ENCODE assay signal across 8 cellular contexts in genomic region chr16:495127-495748, GRCh38. TPM values are rescaled to one million over a fixed set of nuclear protein-coding genes. Genes with fewer than 3 reads are reported as not detected.
A peak's percentile ranks its signal among the peaks of the same experiment; 100 is the strongest.
DNase-seq lines count a peak whose midpoint lies in the region; ATAC-seq and TF ChIP-seq lines count a peak whose summit lies in the region.

No MANE protein-coding gene starts in this region.

- H3K36me3 ChIP-seq in HEK293 (ENCODE audit: control insufficient read depth in 2 of 2, insufficient read depth in 1 of 2, low read length in 2 of 2), result peaks cover 3 to 44% of the 10 kb centered on the region in 2 experiments; a peak in 2 of 3 replicates

- DNase-seq in NCI-H748 (lab: John Stamatoyannopoulos, UW; ENCODE audit: unreplicated experiment) (peak; percentile 25), NCI-H748 treated with DMSO at 0.1 percent for 48 hours (lab: John Stamatoyannopoulos, UW) (no peak), foreskin keratinocyte (peak in 1 of 2 donors; percentile 28)
- DNase-seq in T-helper 2 cell treated with Interferon-gamma antibody and Interleukin-4, amounts not matched to agents 5 μg/mL and 100 μg/mL, for 36 hours (ENCODE audit: low spot score), result peak; percentile 12
- peak; percentile 30 to 36 for DNase-seq in stimulated activated naive CD8-positive, alpha-beta T cell treated with anti-CD3 and anti-CD28 coated beads, Interleukin-15, amount 100 ng/mL, for 72 hours
- DNase-seq in stimulated activated CD4-positive, alpha-beta T cell treated with anti-CD3 and anti-CD28 coated beads, Interleukin-4, amount 100 ng/mL, for 24 hours, result no peak

- CTCF ChIA-PET in HEK293 (lab: Yijun Ruan, JAX), result interaction anchor here (0.6 to 1.8 kb wide), 9 partner anchors 19 to 430 kb away, joined by 3 to 7 read pairs (median 3); partner anchors contain the start of gene RAB11FIP3

- POLR2A ChIA-PET in HEK293 (lab: Yijun Ruan, JAX), result no interaction called here

- no peak overlapping the region for H3K27ac Mint-ChIP-seq in T-helper 2 cell treated with Interferon-gamma antibody and Interleukin-4, amounts not matched to agents 5 μg/mL and 100 μg/mL, for 36 hours
- no peak overlapping the region for H3K27ac Mint-ChIP-seq in stimulated activated naive CD8-positive, alpha-beta T cell treated with anti-CD3 and anti-CD28 coated beads, Interleukin-15, amount 100 ng/mL, for 72 hours

- no peaks in the 10 kb centered on the region for H3K9me3 Mint-ChIP-seq in T-helper 2 cell treated with Interferon-gamma antibody and Interleukin-4, amounts not matched to agents 5 μg/mL and 100 μg/mL, for 36 hours
- no peaks in the 10 kb centered on the region for H3K9me3 Mint-ChIP-seq in stimulated activated naive CD8-positive, alpha-beta T cell treated with anti-CD3 and anti-CD28 coated beads, Interleukin-15, amount 100 ng/mL, for 72 hours

- no peaks in the 10 kb centered on the region for H3K4me1 Mint-ChIP-seq in T-helper 2 cell treated with Interferon-gamma antibody and Interleukin-4, amounts not matched to agents 5 μg/mL and 100 μg/mL, for 36 hours (ENCODE audit: low read depth)
- H3K4me1 Mint-ChIP-seq in stimulated activated naive CD8-positive, alpha-beta T cell treated with anti-CD3 and anti-CD28 coated beads, Interleukin-15, amount 100 ng/mL, for 72 hours, result peaks cover 10% of the 10 kb centered on the region

- no peaks in the 10 kb centered on the region for H3K27me3 ChIP-seq in foreskin keratinocyte

- H3K27me3 Mint-ChIP-seq in T-helper 2 cell treated with Interferon-gamma antibody and Interleukin-4, amounts not matched to agents 5 μg/mL and 100 μg/mL, for 36 hours (ENCODE audit: low read depth), result no peaks in the 10 kb centered on the region
- no peaks in the 10 kb centered on the region for H3K27me3 Mint-ChIP-seq in stimulated activated naive CD8-positive, alpha-beta T cell treated with anti-CD3 and anti-CD28 coated beads, Interleukin-15, amount 100 ng/mL, for 72 hours

- H3K4me3 Mint-ChIP-seq in T-helper 2 cell treated with Interferon-gamma antibody and Interleukin-4, amounts not matched to agents 5 μg/mL and 100 μg/mL, for 36 hours, result no peak overlapping the region
- H3K4me3 Mint-ChIP-seq in stimulated activated naive CD8-positive, alpha-beta T cell treated with anti-CD3 and anti-CD28 coated beads, Interleukin-15, amount 100 ng/mL, for 72 hours, result no peak overlapping the region

- peak; percentile 32; the same call in 1 of the 2 replicates for TF ChIP-seq CTCF in HEK293 (tag by site-specific recombination; IDR thresholded peaks at IDR 0.05)
- peak; percentile 61 for TF ChIP-seq CTCF in foreskin keratinocyte (conservative IDR thresholded peaks at IDR 0.05)

- no peaks in the 10 kb centered on the region for H3K9me3 ChIP-seq in HEK293 (ENCODE audit: control insufficient read depth, insufficient read depth, low read depth, low read length)

- no peaks in the 10 kb centered on the region for H3K36me3 Mint-ChIP-seq in T-helper 2 cell treated with Interferon-gamma antibody and Interleukin-4, amounts not matched to agents 5 μg/mL and 100 μg/mL, for 36 hours (ENCODE audit: low read depth)

- no peak overlapping the region for H3K4me3 ChIP-seq in HEK293 (ENCODE audit: low read depth, low read length)

- H3K27ac ChIP-seq in HEK293 (ENCODE audit: extremely low read depth, low read depth, low read length), result no peak overlapping the region
- no peak overlapping the region for H3K27ac ChIP-seq in foreskin keratinocyte

- no peaks in the 10 kb centered on the region for H3K4me1 ChIP-seq in HEK293 (ENCODE audit: control insufficient read depth, insufficient read depth, low read length)
- no peaks in the 10 kb centered on the region for H3K4me1 ChIP-seq in foreskin keratinocyte

- ATAC-seq in foreskin keratinocyte (peak; percentile 53), GM18909 (IDR thresholded peaks at IDR 0.05; ENCODE audit: poor library complexity, unreplicated experiment) (no peak)
- ATAC-seq in stimulated activated naive CD8-positive, alpha-beta T cell treated with anti-CD3 and anti-CD28 coated beads, Interleukin-15, amount 100 ng/mL, for 72 hours, result peak; percentile 81

TF ChIP-seq in HEK293, 187 proteins besides CTCF, POLR2A, EP300 and RAD21 (continues in another document):
- no peak for TF ChIP-seq ZBTB1 (tag by site-specific recombination; IDR thresholded peaks at IDR 0.05)
- no peak for TF ChIP-seq BCL11B (tag by site-specific recombination; IDR thresholded peaks at IDR 0.05; ENCODE audit: low read depth)
- no peak for TF ChIP-seq ZNF639 (tag by site-specific recombination; IDR thresholded peaks at IDR 0.05)
- TF ChIP-seq ZNF394 (tag by site-specific recombination; IDR thresholded peaks at IDR 0.05; ENCODE audit: borderline replicate concordance), result no peak
- TF ChIP-seq ZNF558 (tag by site-specific recombination; IDR thresholded peaks at IDR 0.05), result no peak
- TF ChIP-seq PRDM6 (tag by site-specific recombination; IDR thresholded peaks at IDR 0.05), result no peak
- 0 out of 2 replicates have a peak, but pooled peaks have one; percentile 10 for TF ChIP-seq ZNF654 (tag by site-specific recombination; IDR thresholded peaks at IDR 0.05; ENCODE audit: low read depth)
- TF ChIP-seq ZNF221 (tag by site-specific recombination; IDR thresholded peaks at IDR 0.05; ENCODE audit: borderline replicate concordance), result no peak
- TF ChIP-seq PATZ1 (tag by site-specific recombination; IDR thresholded peaks at IDR 0.05), result peak; percentile 32; the same call in 1 of the 2 replicates
- no peak for TF ChIP-seq ZNF10 (tag by site-specific recombination; IDR thresholded peaks at IDR 0.05)
- no peak for TF ChIP-seq ZNF621 (tag by site-specific recombination; IDR thresholded peaks at IDR 0.05)
- no peak for TF ChIP-seq INSM2 (tag by site-specific recombination; IDR thresholded peaks at IDR 0.05)
- TF ChIP-seq ZNF426 (tag by site-specific recombination; IDR thresholded peaks at IDR 0.05), result no peak
- TF ChIP-seq ZNF488 (tag by site-specific recombination; IDR thresholded peaks at IDR 0.05), result no peak
- TF ChIP-seq ZNF677 (tag by site-specific recombination; IDR thresholded peaks at IDR 0.05), result no peak
- TF ChIP-seq ZBTB21 (tag by site-specific recombination; IDR thresholded peaks at IDR 0.05), result no peak
- TF ChIP-seq ZNF146 (tag by site-specific recombination; IDR thresholded peaks at IDR 0.05), result no peak

RNA-seq across cellular contexts. Expression of gene CAPN15, which starts 32.3 kb away (rescaled TPM):
- 46.9 and 47.1 TPM in 2 replicates for total RNA-seq in foreskin keratinocyte
- polyA plus RNA-seq in foreskin keratinocyte, result 38.5 and 39.4 TPM in 2 replicates

Comparison
In these comparisons a context has a peak if more than half of its experiments do, and no peak if none do; other contexts are left out.
1. DNase-seq: peak in NCI-H748 (single experiment), T-helper 2 cell treated with Interferon-gamma antibody and Interleukin-4, amounts not matched to agents 5 μg/mL and 100 μg/mL, for 36 hours (single experiment) and stimulated activated naive CD8-positive, alpha-beta T cell treated with anti-CD3 and anti-CD28 coated beads, Interleukin-15, amount 100 ng/mL, for 72 hours (2 of 2); none in NCI-H748 treated with DMSO at 0.1 percent for 48 hours (single experiment) and stimulated activated CD4-positive, alpha-beta T cell treated with anti-CD3 and anti-CD28 coated beads, Interleukin-4, amount 100 ng/mL, for 24 hours (single experiment).